21 cellular contexts compared by ENCODE assay signal in the genomic region with DNA sequence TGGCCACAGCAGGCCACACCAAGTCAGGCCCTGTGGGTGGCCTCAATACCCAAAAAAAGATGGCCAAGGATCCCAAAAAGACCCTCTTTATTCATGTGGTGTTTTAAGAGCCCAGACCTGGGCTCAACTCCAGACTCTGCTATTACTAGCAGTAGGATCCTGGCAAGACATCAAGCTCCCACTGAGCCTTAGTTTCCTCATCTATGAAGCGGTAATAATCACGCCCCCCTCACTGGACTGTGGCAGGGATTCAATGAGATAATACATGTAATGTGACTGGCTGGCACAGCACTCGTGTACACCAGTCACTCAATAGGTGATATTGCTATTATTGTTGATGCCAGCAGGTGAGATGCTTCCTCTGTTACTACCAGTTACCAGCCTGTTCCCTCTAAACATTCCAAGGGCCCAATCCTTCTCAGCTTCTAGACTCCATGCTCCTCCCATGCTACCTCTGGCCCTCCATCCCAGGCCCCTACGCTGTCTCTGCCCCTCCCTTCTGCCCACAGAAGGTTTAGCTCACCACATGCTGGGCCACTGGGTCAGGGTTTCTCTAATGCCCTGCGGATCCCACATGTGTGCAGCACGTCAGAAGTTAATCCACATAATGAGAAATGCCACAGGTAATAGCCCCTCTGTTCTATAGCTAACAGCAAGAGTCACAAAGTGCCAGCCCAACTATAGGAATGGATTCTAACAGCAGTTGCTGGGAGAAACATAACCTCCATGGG. TPM values are rescaled to one million over a fixed set of nuclear protein-coding genes. Genes with fewer than 3 reads are reported as not detected.
A peak's percentile ranks its signal among the peaks of the same experiment; 100 is the strongest.
DNase-seq lines count a peak whose midpoint lies in the region; ATAC-seq, FAIRE-seq and TF ChIP-seq lines count a peak whose summit lies in the region.
"Had no signal": no experiment of that assay in that cellular context is flagged by ENCODE, and none has a peak within 500 bp of the region (broad histone marks: within the 10 kb centered on the region; RNA-seq: fewer than 3 reads in every experiment).

No MANE protein-coding gene starts in this region.

- peaks cover 19% of the 10 kb centered on the region for H3K4me1 Mint-ChIP-seq in activated naive CD8-positive, alpha-beta T cell treated with anti-CD3 and anti-CD28 coated beads, Interleukin-2, amount 10 ng/mL, durations not matched to agents 7 days and 5 days
- peaks cover 15% of the 10 kb centered on the region for H3K4me1 Mint-ChIP-seq in activated CD4-positive, alpha-beta memory T cell treated with anti-CD3 and anti-CD28 coated beads, Interleukin-2, amount 10 ng/mL, durations not matched to agents 7 days and 5 days

- in situ Hi-C loops in HepG2 (cut with HindIII; ENCODE audit: extremely low pct_ligation_motif_present, low pct_unique_long_range_greater_than_20kb) = no loop called here

- H3K36me3 Mint-ChIP-seq in activated naive CD8-positive, alpha-beta T cell treated with anti-CD3 and anti-CD28 coated beads, Interleukin-2, amount 10 ng/mL, durations not matched to agents 7 days and 5 days = no peaks in the 10 kb centered on the region
- H3K36me3 Mint-ChIP-seq in activated CD4-positive, alpha-beta memory T cell treated with anti-CD3 and anti-CD28 coated beads, Interleukin-2, amount 10 ng/mL, durations not matched to agents 7 days and 5 days (ENCODE audit: low read depth) = no peaks in the 10 kb centered on the region

- no TSS peak for BruUV-seq in HepG2 (replicated peaks; lab: Mats Ljungman, UMichigan)

- no peaks in the 10 kb centered on the region for H3K9me3 Mint-ChIP-seq in activated naive CD8-positive, alpha-beta T cell treated with anti-CD3 and anti-CD28 coated beads, Interleukin-2, amount 10 ng/mL, durations not matched to agents 7 days and 5 days
- no peaks in the 10 kb centered on the region for H3K9me3 Mint-ChIP-seq in activated CD4-positive, alpha-beta memory T cell treated with anti-CD3 and anti-CD28 coated beads, Interleukin-2, amount 10 ng/mL, durations not matched to agents 7 days and 5 days
- H3K9me3 Mint-ChIP-seq: stimulated activated naive B cell treated with anti-CD40 and anti-IgM and Interleukin-4, amounts not matched to agents 10 μg/mL and 1 μg/mL and 100 μg/mL, for 72 hours had no signal

- intact Hi-C loops in HepG2 (cut with micrococcal nuclease; ENCODE audit: unreplicated experiment) = no loop called here
- intact Hi-C loops in right lobe of liver (cut with DNase I) = no loop called here
- intact Hi-C loops in lower lobe of right lung (cut with DNase I) = no loop called here

- H2AFZ ChIP-seq in HepG2 (ENCODE audit: low read length) = no peak overlapping the region

- no peaks in the 10 kb centered on the region for H3K36me3 ChIP-seq in HepG2 (replicated peaks in 1 of 2; ENCODE audit: control insufficient read depth in 1 of 2, insufficient read depth in 2 of 2, low read length in 2 of 2)
- no peaks in the 10 kb centered on the region for H3K36me3 ChIP-seq in right lobe of liver
- H3K36me3 ChIP-seq in lower lobe of right lung = no peaks in the 10 kb centered on the region
- H3K36me3 ChIP-seq in upper lobe of left lung = no peaks in the 10 kb centered on the region
- H3K36me3 ChIP-seq: spleen, tibial artery had no signal

- TF ChIP-seq EP300 in HepG2 (IDR thresholded peaks at IDR 0.05; ENCODE audit: low read depth in 2 of 2, low read length in 2 of 2) (no peak), HepG2 (CRISPR knock-in tag; IDR thresholded peaks at IDR 0.05; ENCODE audit: borderline replicate concordance) (no peak), upper lobe of left lung (IDR thresholded peaks at IDR 0.05) (no peak)

- H4K20me1 ChIP-seq in HepG2 (ENCODE audit: insufficient read depth, low read length) = no peaks in the 10 kb centered on the region

- peak; percentile 12; the same call in 2 of the 3 replicates for ATAC-seq in HepG2
- ATAC-seq in right lobe of liver = no peak
- no peak for ATAC-seq in activated naive CD8-positive, alpha-beta T cell treated with anti-CD3 and anti-CD28 coated beads, Interleukin-2, amount 10 ng/mL, durations not matched to agents 7 days and 5 days (ENCODE audit: low read depth)
- no peak for ATAC-seq in lower lobe of right lung
- ATAC-seq in upper lobe of left lung (ENCODE audit: low FRiP score in 2 of 2) = no peak
- no peak for ATAC-seq in GM18498 (IDR thresholded peaks at IDR 0.05; ENCODE audit: unreplicated experiment)
- ATAC-seq: gastroesophageal sphincter, left lobe of liver, Panc1 had no signal

- H3K4me3 ChIP-seq in HepG2 (replicated peaks in 1 of 3; ENCODE audit: insufficient read depth in 1 of 3, low read depth in 2 of 3, low read length in 3 of 3) (no peak overlapping the region), right lobe of liver (no peak overlapping the region), lower lobe of right lung (no peak overlapping the region), upper lobe of left lung (no peak overlapping the region)
- H3K4me3 ChIP-seq: gastroesophageal sphincter, spleen, tibial artery had no signal

- H3K4me1 ChIP-seq in HepG2 (ENCODE audit: insufficient read depth, low read length) (peaks cover 20% of the 10 kb centered on the region), right lobe of liver (no peaks in the 10 kb centered on the region), lower lobe of right lung (peaks cover 19% of the 10 kb centered on the region), upper lobe of left lung (peaks cover 9 to 44% (median 20%) of the 10 kb centered on the region in 4 donors)
- H3K4me1 ChIP-seq: gastroesophageal sphincter, tibial artery had no signal

- H3K27ac ChIP-seq in HepG2 (ENCODE audit: extremely low read length, insufficient read depth, low read length) (no peak overlapping the region), right lobe of liver (no peak overlapping the region), lower lobe of right lung (peak overlapping the region; percentile 56), upper lobe of left lung (peak overlapping the region in 3 of 4 donors; percentile 62 to 72 (median 63))
- H3K27ac ChIP-seq: epithelial cell of prostate, gastroesophageal sphincter, tibial artery had no signal

- peak overlapping the region; percentile 55 for H3K4me2 ChIP-seq in HepG2 (ENCODE audit: low read depth, low read length)

- 47% methylated on average over 6 of the region's 6 CpGs for WGBS in HepG2 (ENCODE audit: low lambda C conversion rate)
- 100% methylated on average over 3 of the region's 6 CpGs for WGBS in right lobe of liver (ENCODE audit: insufficient coverage, low coverage, low lambda C conversion rate, missing lambda C conversion rate)
- WGBS in upper lobe of left lung, 2 donors = 87 to 93% methylated on average over 6 of the region's 6 CpGs

- no peak for TF ChIP-seq RAD21 in HepG2 (CRISPR knock-in tag; IDR thresholded peaks at IDR 0.05)

- H3K9ac ChIP-seq in HepG2 (ENCODE audit: insufficient read depth, low read depth, low read length) = no peak overlapping the region

- CTCF ChIA-PET in HepG2 (lab: Yijun Ruan, JAX; ENCODE audit: low intra/inter-chr PET ratio, low total read pairs) = no interaction called here
- CTCF ChIA-PET in activated CD4-positive, alpha-beta memory T cell treated with anti-CD3 and anti-CD28 coated beads, Interleukin-2, amount 10 ng/mL, durations not matched to agents 7 days and 5 days (lab: Charles Lee) = interaction anchor here (0.9 to 1.5 kb wide), 3 partner anchors 43 to 100 kb away, joined by 3 to 9 read pairs (median 4); no protein-coding TSS in a partner anchor

- POLR2A ChIA-PET in HepG2 (lab: Yijun Ruan, JAX) = no interaction called here
- POLR2A ChIA-PET in activated naive CD8-positive, alpha-beta T cell treated with anti-CD3 and anti-CD28 coated beads, Interleukin-2, amount 10 ng/mL, durations not matched to agents 7 days and 5 days (lab: Charles Lee) = interaction anchor here (1.2 to 1.3 kb wide), 2 partner anchors 114 to 239 kb away, joined by 3 to 6 read pairs; a partner anchor contains a TSS
- POLR2A ChIA-PET in activated CD4-positive, alpha-beta memory T cell treated with anti-CD3 and anti-CD28 coated beads, Interleukin-2, amount 10 ng/mL, durations not matched to agents 7 days and 5 days (lab: Charles Lee) = interaction anchor here (1.3 to 1.4 kb wide), 2 partner anchors 19 to 23 kb away, joined by 3 to 4 read pairs; no protein-coding TSS in a partner anchor

- FAIRE-seq in HepG2 (lab: Jason Lieb, UNC) = no peak
- FAIRE-seq: GM12891 had no signal

- no peak for TF ChIP-seq POLR2A in HepG2 (IDR thresholded peaks at IDR 0.05; ENCODE audit: insufficient read depth in 1 of 2, low read depth in 2 of 2, low read length in 2 of 2)
- TF ChIP-seq POLR2A in right lobe of liver (IDR thresholded peaks at IDR 0.05) = no peak
- TF ChIP-seq POLR2A in upper lobe of left lung (IDR thresholded peaks at IDR 0.05) = no peak

- peak overlapping the region; percentile 6 for H3K27ac Mint-ChIP-seq in activated naive CD8-positive, alpha-beta T cell treated with anti-CD3 and anti-CD28 coated beads, Interleukin-2, amount 10 ng/mL, durations not matched to agents 7 days and 5 days
- H3K27ac Mint-ChIP-seq in activated CD4-positive, alpha-beta memory T cell treated with anti-CD3 and anti-CD28 coated beads, Interleukin-2, amount 10 ng/mL, durations not matched to agents 7 days and 5 days = no peak overlapping the region

- TF ChIP-seq CTCF in HepG2 (CRISPR knock-in tag; IDR thresholded peaks at IDR 0.05) (no peak), right lobe of liver (IDR thresholded peaks at IDR 0.05) (no peak), lower lobe of right lung (IDR thresholded peaks at IDR 0.05) (no peak), upper lobe of left lung (IDR thresholded peaks at IDR 0.05) (no peak)

- no peaks in the 10 kb centered on the region for H3K27me3 Mint-ChIP-seq in activated naive CD8-positive, alpha-beta T cell treated with anti-CD3 and anti-CD28 coated beads, Interleukin-2, amount 10 ng/mL, durations not matched to agents 7 days and 5 days
- no peaks in the 10 kb centered on the region for H3K27me3 Mint-ChIP-seq in activated CD4-positive, alpha-beta memory T cell treated with anti-CD3 and anti-CD28 coated beads, Interleukin-2, amount 10 ng/mL, durations not matched to agents 7 days and 5 days
- H3K27me3 Mint-ChIP-seq: stimulated activated naive B cell treated with anti-CD40 and anti-IgM and Interleukin-4, amounts not matched to agents 10 μg/mL and 1 μg/mL and 100 μg/mL, for 72 hours had no signal

- H3K27me3 ChIP-seq in HepG2 (ENCODE audit: control insufficient read depth in 1 of 2, insufficient read depth in 2 of 2, low read length in 2 of 2) (peaks cover 0 to 27% of the 10 kb centered on the region in 2 experiments; a peak in 3 of 5 replicates), right lobe of liver (no peaks in the 10 kb centered on the region), lower lobe of right lung (ENCODE audit: low read depth) (no peaks in the 10 kb centered on the region), upper lobe of left lung (no peaks in the 10 kb centered on the region)
- H3K27me3 ChIP-seq: gastroesophageal sphincter, spleen, tibial artery had no signal

- no peaks in the 10 kb centered on the region for H3K79me2 ChIP-seq in HepG2 (ENCODE audit: insufficient read depth, low read length)

- DNase-seq in HepG2 (ENCODE audit: low spot score) (no peak), right lobe of liver (no peak), lower lobe of right lung (no peak), upper lobe of left lung (no peak), foreskin melanocyte (no peak)
- no peak for DNase-seq in activated naive CD8-positive, alpha-beta T cell treated with anti-CD3 and anti-CD28 coated beads, Interleukin-2, amount 10 ng/mL, durations not matched to agents 7 days and 5 days
- no peak for DNase-seq in activated CD4-positive, alpha-beta memory T cell treated with anti-CD3 and anti-CD28 coated beads, Interleukin-2, amount 10 ng/mL, durations not matched to agents 7 days and 5 days
- DNase-seq: activated CD4-positive, alpha-beta T cell treated with anti-CD3 and anti-CD28 coated beads, Interleukin-2, amount 50 U/mL, for 4 hours; cortex of kidney; GDM1; NCI-H187 treated with DMSO at 0.1 percent for 48 hours; posterior cingulate gyrus; spleen; stimulated activated naive B cell treated with anti-CD40 and anti-IgM and Interleukin-4, amounts not matched to agents 10 μg/mL and 1 μg/mL and 100 μg/mL, for 72 hours; tibial artery had no signal

- H3K9me3 ChIP-seq in HepG2 (ENCODE audit: low read length) = no peaks in the 10 kb centered on the region
- no peaks in the 10 kb centered on the region for H3K9me3 ChIP-seq in right lobe of liver
- no peaks in the 10 kb centered on the region for H3K9me3 ChIP-seq in lower lobe of right lung
- H3K9me3 ChIP-seq in upper lobe of left lung = no peaks in the 10 kb centered on the region
- H3K9me3 ChIP-seq: gastroesophageal sphincter, spleen, tibial artery had no signal

- H3K4me3 Mint-ChIP-seq in activated naive CD8-positive, alpha-beta T cell treated with anti-CD3 and anti-CD28 coated beads, Interleukin-2, amount 10 ng/mL, durations not matched to agents 7 days and 5 days = no peak overlapping the region
- no peak overlapping the region for H3K4me3 Mint-ChIP-seq in activated CD4-positive, alpha-beta memory T cell treated with anti-CD3 and anti-CD28 coated beads, Interleukin-2, amount 10 ng/mL, durations not matched to agents 7 days and 5 days
- H3K4me3 Mint-ChIP-seq: stimulated activated naive B cell treated with anti-CD40 and anti-IgM and Interleukin-4, amounts not matched to agents 10 μg/mL and 1 μg/mL and 100 μg/mL, for 72 hours had no signal

RNA-seq across cellular contexts. Expression of a gene that starts 51.2 kb away (rescaled TPM):
- total RNA-seq in HepG2 (2016; rRNA removed; fragmentation: Illumina TruSeq; extraction: Trizol) (0.25 TPM in 1 of 2 replicates, not detected in the other), right lobe of liver (1 to 10 TPM in 2 of 6 experiments, under 1 TPM in 4; 0.12 to 1.2 (median 0.68) TPM), lower lobe of right lung (4.2 TPM), upper lobe of left lung (10 to 100 TPM in 3 of 6 donors, 1 to 10 TPM in 3; 3.2 to 47.1 (median 11.0) TPM)
- total RNA-seq in HepG2 (2016; cell fraction: cytosol; rRNA removed; fragmentation: Illumina TruSeq; extraction: Trizol; ENCODE audit: low read depth) = not detected in 2 replicates
- 0.09 TPM in 1 of 2 replicates, not detected in the other for total RNA-seq in HepG2 (2016; cell fraction: insoluble cytoplasmic fraction; rRNA removed; fragmentation: Illumina TruSeq; extraction: Trizol)
- total RNA-seq in HepG2 (2016; cell fraction: membrane; rRNA removed; fragmentation: Illumina TruSeq; extraction: Trizol) = not detected in 2 replicates
- 0.34 and 0.53 TPM in 2 replicates for total RNA-seq in HepG2 (2016; cell fraction: nucleus; rRNA removed; fragmentation: Illumina TruSeq; extraction: Trizol)
- polyA plus RNA-seq in HepG2 (2011; rRNA removed) = 0.50 and 0.51 TPM in 2 replicates
- polyA plus RNA-seq in HepG2 (2011; cell fraction: cytosol; rRNA removed) = 0.01 TPM in 1 of 2 replicates, not detected in the other
- polyA plus RNA-seq in HepG2 (2011; cell fraction: nucleus; rRNA removed) = 0.14 and 0.74 TPM in 2 replicates
- polyA plus RNA-seq in HepG2 (2012) = 0.74 and 0.93 TPM in 2 replicates
- not detected in 2 replicates for polyA plus RNA-seq in HepG2 (2016; cell fraction: cytosol; fragmentation: Illumina TruSeq; extraction: Trizol; ENCODE audit: low read depth)
- polyA plus RNA-seq in HepG2 (2016; cell fraction: insoluble cytoplasmic fraction; fragmentation: Illumina TruSeq; extraction: Trizol; ENCODE audit: low read depth) = 0.49 TPM in 1 of 2 replicates, not detected in the other
- polyA plus RNA-seq in HepG2 (2016; cell fraction: membrane; fragmentation: Illumina TruSeq; extraction: Trizol; ENCODE audit: low read depth) = not detected in 2 replicates
- polyA plus RNA-seq in HepG2 (2016; cell fraction: nucleus; fragmentation: Illumina TruSeq; extraction: Trizol; ENCODE audit: insufficient read depth, low read depth) = 0.30 and 1.1 TPM in 2 replicates
- 0.26 and 0.56 TPM in 2 replicates for polyA minus RNA-seq in HepG2 (2011; rRNA and poly(A)+ RNA removed; ENCODE audit: low replicate concordance)
- 0.09 TPM in 1 of 2 replicates, not detected in the other for polyA minus RNA-seq in HepG2 (2011; cell fraction: cytosol; rRNA and poly(A)+ RNA removed)
- polyA minus RNA-seq in HepG2 (2011; cell fraction: nucleus; rRNA and poly(A)+ RNA removed) = 1.0 and 1.1 TPM in 2 replicates
- total RNA-seq in activated naive CD8-positive, alpha-beta T cell treated with anti-CD3 and anti-CD28 coated beads, Interleukin-2, amount 10 ng/mL, durations not matched to agents 7 days and 5 days = 1 to 10 TPM; 3.6 to 6.6 TPM
- 1 to 10 TPM; 2.5 to 3.4 TPM for total RNA-seq in activated CD4-positive, alpha-beta memory T cell treated with anti-CD3 and anti-CD28 coated beads, Interleukin-2, amount 10 ng/mL, durations not matched to agents 7 days and 5 days

Comparison
In these comparisons a context has a peak if more than half of its experiments do, and no peak if none do; other contexts are left out.
1. H3K27ac ChIP-seq: peak in lower lobe of right lung (single experiment) and upper lobe of left lung (3 of 4); none in HepG2 (single experiment) and right lobe of liver (0 of 3).